13 cellular contexts compared by ENCODE assay signal in genomic region chr7:45924283-45924682, GRCh38.
DNase-seq lines count a peak whose midpoint lies in the region; ATAC-seq and TF ChIP-seq lines count a peak whose summit lies in the region.
"Had no signal": no experiment of that assay in that cellular context is flagged by ENCODE, and none has a peak within 500 bp of the region (broad histone marks: within the 10 kb centered on the region; RNA-seq: fewer than 3 reads in every experiment).

No MANE protein-coding gene starts in this region.

- ATAC-seq in GM19328 (IDR thresholded peaks at IDR 0.05; ENCODE audit: unreplicated experiment): no peak
- ATAC-seq: stimulated activated naive B cell treated with anti-CD40 and anti-IgM and Interleukin-4, amounts not matched to agents 10 μg/mL and 1 μg/mL and 100 μg/mL, for 72 hours had no signal

- no peaks in the 10 kb centered on the region for H3K9me3 ChIP-seq in HEK293 (ENCODE audit: control insufficient read depth, insufficient read depth, low read depth, low read length)
- H3K9me3 ChIP-seq in adipocyte (ENCODE audit: control insufficient read depth, low read length): no peaks in the 10 kb centered on the region

- POLR2A ChIA-PET in HEK293 (lab: Yijun Ruan, JAX): no interaction called here

- no peak for TF ChIP-seq CTCF in 22Rv1 (IDR thresholded peaks at IDR 0.05)
- TF ChIP-seq CTCF in HEK293 (tag by site-specific recombination; IDR thresholded peaks at IDR 0.05): no peak

- H3K36me3 ChIP-seq in HEK293 (ENCODE audit: control insufficient read depth in 2 of 2, insufficient read depth in 1 of 2, low read length in 2 of 2): no peaks in the 10 kb centered on the region
- H3K36me3 ChIP-seq in adipocyte (ENCODE audit: control insufficient read depth, insufficient read depth, low read length, severe bottlenecking): no peaks in the 10 kb centered on the region
- H3K36me3 ChIP-seq: BLaER1 treated with 17β-estradiol and CSF1 and Interleukin-3, amounts not matched to agents 10 nM and 100 nM had no signal

- DNase-seq in adipocyte (ENCODE audit: low read depth) (peak; percentile 83), hepatic stellate cell (ENCODE audit: low spot score) (peak; percentile 65), NCI-H345 treated with DMSO at 0.1 percent for 48 hours (lab: John Stamatoyannopoulos, UW; ENCODE audit: unreplicated experiment) (no peak), HuH-7 (ENCODE audit: low spot score) (no peak)
- DNase-seq in effector CD4-positive, alpha-beta T cell: no peak
- DNase-seq: activated T-cell treated with anti-CD3 and anti-CD28 coated beads, Interleukin-2, amount 50 U/mL, for 1 hour; stimulated activated naive B cell treated with anti-CD40 and anti-IgM and Interleukin-4, amounts not matched to agents 10 μg/mL and 1 μg/mL and 100 μg/mL, for 72 hours had no signal

- H3K27me3 ChIP-seq in adipocyte (replicated peaks; ENCODE audit: control insufficient read depth, insufficient read depth, low read length): no peaks in the 10 kb centered on the region

- CTCF ChIA-PET in HEK293 (lab: Yijun Ruan, JAX): interaction anchor here (1.0 to 3.2 kb wide), 7 partner anchors 10 to 1161 kb away, joined by 3 to 26 read pairs (median 4); no protein-coding TSS in a partner anchor

- no peak overlapping the region for H3K4me3 ChIP-seq in HEK293 (ENCODE audit: low read depth, low read length)
- no peak overlapping the region for H3K4me3 ChIP-seq in adipocyte (ENCODE audit: low read length)
- H3K4me3 ChIP-seq: BLaER1 treated with 17β-estradiol and CSF1 and Interleukin-3, amounts not matched to agents 10 nM and 100 nM; lung; skin epidermis had no signal

- H3K9ac ChIP-seq in adipocyte (ENCODE audit: low read length): peak overlapping the region; percentile 39
- H3K9ac ChIP-seq: BLaER1 treated with 17β-estradiol and CSF1 and Interleukin-3, amounts not matched to agents 10 nM and 100 nM had no signal

- peaks cover 3% of the 10 kb centered on the region; the same call in 1 of the 2 replicates for H3K4me1 ChIP-seq in HEK293 (ENCODE audit: control insufficient read depth, insufficient read depth, low read length)
- peaks cover 44% of the 10 kb centered on the region for H3K4me1 ChIP-seq in adipocyte (ENCODE audit: control insufficient read depth, insufficient read depth, low read length)

- H3K27ac ChIP-seq in 22Rv1 (peak overlapping the region; percentile 71; the same call in 1 of the 2 replicates), HEK293 (ENCODE audit: extremely low read depth, low read depth, low read length) (no peak overlapping the region)
- H3K27ac ChIP-seq: BLaER1 treated with 17β-estradiol and CSF1 and Interleukin-3, amounts not matched to agents 10 nM and 100 nM; skin epidermis had no signal

TF ChIP-seq in HEK293, 187 proteins besides CTCF, POLR2A, EP300 and RAD21:
- peak; percentile 52 for TF ChIP-seq GLIS1 (tag by site-specific recombination; IDR thresholded peaks at IDR 0.05)
- TF ChIP-seq ZNF391 (tag by site-specific recombination; IDR thresholded peaks at IDR 0.05; ENCODE audit: borderline replicate concordance, low read depth): no peak
- TF ChIP-seq ZNF473 (tag by site-specific recombination; IDR thresholded peaks at IDR 0.05): no peak

Comparison
In these comparisons a context has a peak if more than half of its experiments do, and no peak if none do; other contexts are left out.
1. DNase-seq: peak in adipocyte (single experiment) and hepatic stellate cell (single experiment); none in NCI-H345 treated with DMSO at 0.1 percent for 48 hours (single experiment), HuH-7 (single experiment) and effector CD4-positive, alpha-beta T cell (single experiment).